In genomic region chr10:131727612-131728011, GRCh38 we compare ENCODE assay signal across 19 cellular contexts.
DNase-seq lines count a peak whose midpoint lies in the region; ATAC-seq and TF ChIP-seq lines count a peak whose summit lies in the region.
"Had no signal": no experiment of that assay in that cellular context is flagged by ENCODE, and none has a peak within 500 bp of the region (broad histone marks: within the 10 kb centered on the region; RNA-seq: fewer than 3 reads in every experiment).

No MANE protein-coding gene starts in this region.

- no peak overlapping the region for H3K4me3 ChIP-seq in spleen
- H3K4me3 ChIP-seq: BLaER1 treated with 17β-estradiol and CSF1 and Interleukin-3, amounts not matched to agents 10 nM and 100 nM; GM12878; GM23248 had no signal

- H3K27ac Mint-ChIP-seq in natural killer cell treated with Interleukin-12 subunit alpha and Interleukin-12 subunit beta and Interleukin-15 and Interleukin-18, amount 100 ng/mL, for 72 hours: no peak overlapping the region
- H3K27ac Mint-ChIP-seq in natural killer cell: no peak overlapping the region

- no peak overlapping the region for H3K27ac ChIP-seq in spleen
- H3K27ac ChIP-seq: BLaER1 treated with 17β-estradiol and CSF1 and Interleukin-3, amounts not matched to agents 10 nM and 100 nM; GM23248 had no signal

- H3K9me3 Mint-ChIP-seq in natural killer cell treated with Interleukin-12 subunit alpha and Interleukin-12 subunit beta and Interleukin-15 and Interleukin-18, amount 100 ng/mL, for 72 hours: no peaks in the 10 kb centered on the region
- H3K9me3 Mint-ChIP-seq in natural killer cell: no peaks in the 10 kb centered on the region

- peaks cover 0 to 15% (median 8%) of the 10 kb centered on the region in 6 donors for H3K4me1 ChIP-seq in spleen

- no peak overlapping the region for H3K4me3 Mint-ChIP-seq in natural killer cell treated with Interleukin-12 subunit alpha and Interleukin-12 subunit beta and Interleukin-15 and Interleukin-18, amount 100 ng/mL, for 72 hours
- no peak overlapping the region for H3K4me3 Mint-ChIP-seq in natural killer cell

- peaks cover 9 to 14% of the 10 kb centered on the region in 2 donors for H3K27me3 Mint-ChIP-seq in natural killer cell treated with Interleukin-12 subunit alpha and Interleukin-12 subunit beta and Interleukin-15 and Interleukin-18, amount 100 ng/mL, for 72 hours
- H3K27me3 Mint-ChIP-seq in natural killer cell (ENCODE audit: low read depth in 2 of 2): peaks cover 10 to 17% of the 10 kb centered on the region in 2 donors

- H3K4me1 Mint-ChIP-seq in natural killer cell treated with Interleukin-12 subunit alpha and Interleukin-12 subunit beta and Interleukin-15 and Interleukin-18, amount 100 ng/mL, for 72 hours (ENCODE audit: low read depth in 2 of 2): peaks cover 0 to 11% of the 10 kb centered on the region in 2 donors
- H3K4me1 Mint-ChIP-seq in natural killer cell: peaks cover 6 to 13% of the 10 kb centered on the region in 2 donors

- WGBS in spleen, 5 donors: 87 to 97% (median 94%) methylated on average over 8 to 12 of the region's 12 CpGs

- peaks cover 0 to 17% (median 0%) of the 10 kb centered on the region in 7 donors for H3K27me3 ChIP-seq in spleen (replicated peaks in 1 of 7)
- H3K27me3 ChIP-seq: BLaER1 treated with 17β-estradiol and CSF1 and Interleukin-3, amounts not matched to agents 10 nM and 100 nM had no signal

- TF ChIP-seq CTCF in natural killer cell (IDR thresholded peaks at IDR 0.05) (no peak), spleen (IDR thresholded peaks at IDR 0.05 in 8 of 11, conservative IDR thresholded peaks at IDR 0.05 in 3 of 11) (no peak)

- peaks cover 0 to 8% (median 0%) of the 10 kb centered on the region in 8 donors for H3K9me3 ChIP-seq in spleen

- no peak for TF ChIP-seq POLR2A in spleen (IDR thresholded peaks at IDR 0.05)

- peak; percentile 22 for DNase-seq in natural killer cell treated with Interleukin-12 subunit alpha and Interleukin-12 subunit beta and Interleukin-15 and Interleukin-18, amount 100 ng/mL, for 72 hours (ENCODE audit: low spot score)
- DNase-seq in natural killer cell (no peak), islet precursor cell (peak; percentile 48), spleen (peak; percentile 68), hippocampal formation (lab: John Stamatoyannopoulos, UW) (no peak), NCI-H146 treated with DMSO at 0.1 percent for 48 hours (lab: John Stamatoyannopoulos, UW; ENCODE audit: unreplicated experiment) (no peak)
- DNase-seq: GDM1; GM23248; KBM-7; NCI-H1417 treated with DMSO at 0.1 percent for 48 hours; NCI-H2029 treated with DMSO at 0.1 percent for 48 hours; NCI-H2171 treated with DMSO at 0.1 percent for 48 hours; NCI-H446 treated with DMSO at 0.1 percent for 48 hours; NK-92 treated with Interleukin-12 subunit alpha and Interleukin-12 subunit beta, amount 100 ng/mL, for 24 hours; OCI-M1 had no signal

- H3K36me3 Mint-ChIP-seq in natural killer cell treated with Interleukin-12 subunit alpha and Interleukin-12 subunit beta and Interleukin-15 and Interleukin-18, amount 100 ng/mL, for 72 hours: no peaks in the 10 kb centered on the region
- H3K36me3 Mint-ChIP-seq in natural killer cell: no peaks in the 10 kb centered on the region

- H3K36me3 ChIP-seq in spleen: no peaks in the 10 kb centered on the region
- H3K36me3 ChIP-seq: BLaER1 treated with 17β-estradiol and CSF1 and Interleukin-3, amounts not matched to agents 10 nM and 100 nM had no signal

- no peak for ATAC-seq in natural killer cell treated with Interleukin-12 subunit alpha and Interleukin-12 subunit beta and Interleukin-15 and Interleukin-18, amount 100 ng/mL, for 72 hours
- ATAC-seq in natural killer cell (no peak), GM21619 (IDR thresholded peaks at IDR 0.05; ENCODE audit: unreplicated experiment) (no peak), HG03571 (IDR thresholded peaks at IDR 0.05; ENCODE audit: unreplicated experiment) (no peak)
- ATAC-seq: GM12878 had no signal

- intact Hi-C loops in natural killer cell (cut with micrococcal nuclease) (no loop called here), spleen (cut with DNase I; ENCODE audit: low total_unique reads) (no loop called here)

Comparison
In these comparisons a context has a peak if more than half of its experiments do, and no peak if none do; other contexts are left out.
1. DNase-seq: peak in natural killer cell treated with Interleukin-12 subunit alpha and Interleukin-12 subunit beta and Interleukin-15 and Interleukin-18, amount 100 ng/mL, for 72 hours (single experiment), islet precursor cell (single experiment) and spleen (single experiment); none in natural killer cell (single experiment), hippocampal formation (0 of 2) and NCI-H146 treated with DMSO at 0.1 percent for 48 hours (single experiment).